Comparison of ENCODE assay signal across 11 cellular contexts in the genomic region with DNA sequence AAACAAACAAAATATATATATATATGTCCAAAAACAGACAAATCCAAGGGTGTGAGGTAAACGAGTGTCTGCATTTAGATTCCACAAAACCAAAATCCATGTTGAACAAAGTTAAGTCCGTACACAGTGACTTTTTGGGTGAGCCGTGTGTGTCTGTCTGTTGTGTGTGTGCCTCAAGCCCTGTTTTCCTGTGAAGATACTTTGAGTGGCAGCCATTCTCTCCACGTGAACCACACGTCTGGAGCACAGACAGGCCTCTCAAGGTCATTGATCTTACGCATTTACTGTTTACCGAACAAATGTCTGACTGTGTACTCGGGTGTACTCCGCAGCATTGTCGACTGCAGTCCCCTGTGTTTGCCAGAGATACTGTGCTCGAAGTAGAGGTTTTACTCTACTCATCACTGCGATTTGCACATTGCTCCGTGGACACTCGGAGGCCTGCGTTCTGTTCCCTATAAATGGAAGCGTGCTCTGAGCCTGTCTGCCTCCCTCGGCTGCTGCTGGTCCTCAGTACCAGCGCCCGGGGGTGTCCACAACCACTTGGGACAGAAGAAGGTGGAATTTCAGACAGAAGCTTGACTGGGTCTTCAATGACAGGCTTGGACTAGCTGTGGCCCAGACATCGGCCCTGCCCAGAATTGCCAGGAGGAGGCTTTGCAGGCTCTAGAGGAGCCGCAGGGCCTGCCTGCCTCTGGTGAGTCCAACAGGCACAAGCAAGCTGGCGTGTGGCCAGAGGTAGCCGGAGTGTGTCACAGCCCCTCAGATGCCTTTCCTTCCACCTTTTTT. TPM values are rescaled to one million over a fixed set of nuclear protein-coding genes. Genes with fewer than 3 reads are reported as not detected.
DNase-seq lines count a peak whose midpoint lies in the region; ATAC-seq, FAIRE-seq and TF ChIP-seq lines count a peak whose summit lies in the region.
"Had no signal": no experiment of that assay in that cellular context is flagged by ENCODE, and none has a peak within 500 bp of the region (broad histone marks: within the 10 kb centered on the region; RNA-seq: fewer than 3 reads in every experiment).

No MANE protein-coding gene starts in this region.

- H3K27ac ChIP-seq in pancreas (peak overlapping the region in 3 of 4 donors; percentile 26 to 73 (median 63)), neuronal stem cell (replicated peaks; ENCODE audit: low read length) (no peak overlapping the region)

- no peaks in the 10 kb centered on the region for H3K36me3 Mint-ChIP-seq in glutamatergic neuron (ENCODE audit: unreplicated experiment)
- H3K36me3 Mint-ChIP-seq in activated T-helper 2 cell treated with anti-CD3 and anti-CD28 coated beads, Interferon-gamma antibody, Interleukin-2, Interleukin-4, amounts not matched to agents 10 μg/mL and 5 μg/mL and 100 μg/mL, durations not matched to agents 14 hours and 24 hours and 36 hours (ENCODE audit: low read depth): peaks cover 38% of the 10 kb centered on the region

- peaks cover 2% of the 10 kb centered on the region for H3K4me1 Mint-ChIP-seq in glutamatergic neuron (ENCODE audit: low read depth, unreplicated experiment)
- H3K4me1 Mint-ChIP-seq in activated T-helper 2 cell treated with anti-CD3 and anti-CD28 coated beads, Interferon-gamma antibody, Interleukin-2, Interleukin-4, amounts not matched to agents 10 μg/mL and 5 μg/mL and 100 μg/mL, durations not matched to agents 14 hours and 24 hours and 36 hours (ENCODE audit: low read depth): peaks cover 12% of the 10 kb centered on the region

- no peak overlapping the region for H3K4ac ChIP-seq in neuronal stem cell (ENCODE audit: low read length)

- H2BK12ac ChIP-seq in neuronal stem cell (ENCODE audit: low read length): no peak overlapping the region

- 70 to 71% methylated on average over 23 of the region's 23 CpGs for WGBS in pancreas, 2 donors
- no CpG with 5 or more reads among the region's 23 CpGs for WGBS in neuronal stem cell (ENCODE audit: extremely low coverage in 2 of 2, insufficient read length in 2 of 2, insufficient replicate concordance in 1 of 2), 2 donors

- DNase-seq in AG10803 (ENCODE audit: low read depth): peak; percentile 58
- DNase-seq in glutamatergic neuron: peak; percentile 25
- DNase-seq in pancreas: peak in 4 of 6 donors; percentile 20 to 76 (median 50)
- no peak for DNase-seq in NCI-H1694 treated with DMSO at 0.1 percent for 48 hours (lab: John Stamatoyannopoulos, UW)
- no peak for DNase-seq in activated T-helper 2 cell treated with anti-CD3 and anti-CD28 coated beads, Interferon-gamma antibody, Interleukin-2, Interleukin-4, amounts not matched to agents 10 μg/mL and 5 μg/mL and 100 μg/mL, durations not matched to agents 14 hours and 24 hours and 36 hours (ENCODE audit: low spot score)
- DNase-seq in neuronal stem cell (ENCODE audit: low spot score): no peak
- DNase-seq: activated CD8-positive, alpha-beta memory T cell treated with anti-CD3 and anti-CD28 coated beads, Interleukin-2, amount 50 U/mL, for 4 hours; NCI-H2227 treated with DMSO at 0.1 percent for 48 hours had no signal

- H2AK5ac ChIP-seq in neuronal stem cell (ENCODE audit: low read depth, low read length): no peak overlapping the region

- no peak overlapping the region for H3K4me3 ChIP-seq in AG10803 (ENCODE audit: low read length)
- H3K4me3 ChIP-seq in pancreas: no peak overlapping the region
- H3K4me3 ChIP-seq in neuronal stem cell (ENCODE audit: low read length in 2 of 2): no peak overlapping the region

- no peak overlapping the region for H2BK15ac ChIP-seq in neuronal stem cell (ENCODE audit: low read length)

- H4K8ac ChIP-seq in neuronal stem cell (ENCODE audit: low read depth, low read length): no peak overlapping the region

- ATAC-seq in SK-N-SH treated with all-trans-retinoic acid at 6 μM for 48 hours (peak; percentile 74), pancreas (peak in 2 of 4 donors; percentile 13 to 33), HG03025 (IDR thresholded peaks at IDR 0.05; ENCODE audit: low FRiP score, unreplicated experiment) (no peak)

- peak overlapping the region; percentile 12 for H3K27ac Mint-ChIP-seq in glutamatergic neuron (ENCODE audit: unreplicated experiment)
- H3K27ac Mint-ChIP-seq in activated T-helper 2 cell treated with anti-CD3 and anti-CD28 coated beads, Interferon-gamma antibody, Interleukin-2, Interleukin-4, amounts not matched to agents 10 μg/mL and 5 μg/mL and 100 μg/mL, durations not matched to agents 14 hours and 24 hours and 36 hours: no peak overlapping the region

- H2BK5ac ChIP-seq in neuronal stem cell (ENCODE audit: low read length): no peak overlapping the region

- no peak overlapping the region for H3K4me2 ChIP-seq in neuronal stem cell (ENCODE audit: insufficient read depth, low read length, poor library complexity, severe bottlenecking)

- peaks cover 0 to 9% (median 0%) of the 10 kb centered on the region in 3 donors for H3K4me1 ChIP-seq in pancreas
- H3K4me1 ChIP-seq in neuronal stem cell (ENCODE audit: control insufficient read depth in 2 of 2, insufficient read depth in 1 of 2, low read depth in 1 of 2, low read length in 2 of 2): peaks cover 0 to 8% of the 10 kb centered on the region in 2 donors

- no peaks in the 10 kb centered on the region for H3K9me3 ChIP-seq in pancreas
- no peaks in the 10 kb centered on the region for H3K9me3 ChIP-seq in neuronal stem cell (replicated peaks in 1 of 2; ENCODE audit: control insufficient read depth in 2 of 2, insufficient read depth in 1 of 2, low read depth in 1 of 2, low read length in 2 of 2)

- H3K36me3 ChIP-seq in pancreas: peaks cover 11 to 32% (median 15%) of the 10 kb centered on the region in 3 donors
- H3K36me3 ChIP-seq in neuronal stem cell (replicated peaks in 1 of 2; ENCODE audit: control insufficient read depth in 2 of 2, insufficient read depth in 2 of 2, low read length in 2 of 2): peaks cover 22 to 43% of the 10 kb centered on the region in 2 donors

- peaks cover 3% of the 10 kb centered on the region for H3K27me3 Mint-ChIP-seq in glutamatergic neuron (ENCODE audit: unreplicated experiment)
- no peaks in the 10 kb centered on the region for H3K27me3 Mint-ChIP-seq in activated T-helper 2 cell treated with anti-CD3 and anti-CD28 coated beads, Interferon-gamma antibody, Interleukin-2, Interleukin-4, amounts not matched to agents 10 μg/mL and 5 μg/mL and 100 μg/mL, durations not matched to agents 14 hours and 24 hours and 36 hours (ENCODE audit: low read depth)

- no peak overlapping the region for H2AFZ ChIP-seq in neuronal stem cell (ENCODE audit: low read length)

- H2BK120ac ChIP-seq in neuronal stem cell (ENCODE audit: low read depth, low read length): no peak overlapping the region

- H3K14ac ChIP-seq in neuronal stem cell (ENCODE audit: low read length): no peak overlapping the region

- no peak for FAIRE-seq in pancreas (lab: Jason Lieb, UNC)

- no peak overlapping the region for H3K23ac ChIP-seq in neuronal stem cell (ENCODE audit: low read depth, low read length, poor library complexity)

- no peak overlapping the region for H3K18ac ChIP-seq in neuronal stem cell (ENCODE audit: low read length)

- H4K91ac ChIP-seq in neuronal stem cell (ENCODE audit: low read depth, low read length, poor library complexity): no peak overlapping the region

- H3K9me3 Mint-ChIP-seq in glutamatergic neuron (ENCODE audit: unreplicated experiment): peaks cover 3% of the 10 kb centered on the region
- H3K9me3 Mint-ChIP-seq in activated T-helper 2 cell treated with anti-CD3 and anti-CD28 coated beads, Interferon-gamma antibody, Interleukin-2, Interleukin-4, amounts not matched to agents 10 μg/mL and 5 μg/mL and 100 μg/mL, durations not matched to agents 14 hours and 24 hours and 36 hours: no peaks in the 10 kb centered on the region

- H3K9ac ChIP-seq in neuronal stem cell (ENCODE audit: low read depth, low read length, poor library complexity): no peak overlapping the region

- no peaks in the 10 kb centered on the region for H3K27me3 ChIP-seq in pancreas
- H3K27me3 ChIP-seq in neuronal stem cell (ENCODE audit: control insufficient read depth in 3 of 3, insufficient read depth in 3 of 3, low read depth in 1 of 3, low read length in 3 of 3): peaks cover 0 to 3% (median 0%) of the 10 kb centered on the region in 3 experiments

- H3K79me1 ChIP-seq in neuronal stem cell (ENCODE audit: low read depth, low read length): peaks cover 2% of the 10 kb centered on the region

- H3K4me3 Mint-ChIP-seq in glutamatergic neuron (ENCODE audit: unreplicated experiment): no peak overlapping the region
- H3K4me3 Mint-ChIP-seq in activated T-helper 2 cell treated with anti-CD3 and anti-CD28 coated beads, Interferon-gamma antibody, Interleukin-2, Interleukin-4, amounts not matched to agents 10 μg/mL and 5 μg/mL and 100 μg/mL, durations not matched to agents 14 hours and 24 hours and 36 hours (ENCODE audit: low read depth): no peak overlapping the region

- TF ChIP-seq CTCF in AG10803 (conservative IDR thresholded peaks at IDR 0.05; ENCODE audit: low read length) (0 out of 2 replicates have a peak, but pooled peaks have one; percentile 2), glutamatergic neuron (IDR thresholded peaks at IDR 0.05; ENCODE audit: partially characterized antibody, unreplicated experiment) (no peak), pancreas (IDR thresholded peaks at IDR 0.05) (no peak)

- intact Hi-C loops in pancreas (cut with DNase I): no loop called here
- intact Hi-C loops in activated T-helper 2 cell treated with anti-CD3 and anti-CD28 coated beads, Interferon-gamma antibody, Interleukin-2, Interleukin-4, amounts not matched to agents 10 μg/mL and 5 μg/mL and 100 μg/mL, durations not matched to agents 14 hours and 24 hours and 36 hours (cut with micrococcal nuclease): no loop called here

RNA-seq across cellular contexts. Expression of a gene that starts 22.1 kb away (rescaled TPM):
- total RNA-seq in glutamatergic neuron (ENCODE audit: unreplicated experiment) (not detected), pancreas (1 to 10 TPM in 1 of 6 donors, under 1 TPM in 4, not detected in 1; 0.12 to 6.4 (median 0.38) TPM)
- polyA plus RNA-seq in pancreas: under 1 TPM; 0.11 to 0.35 TPM
- total RNA-seq in activated T-helper 2 cell treated with anti-CD3 and anti-CD28 coated beads, Interferon-gamma antibody, Interleukin-2, Interleukin-4, amounts not matched to agents 10 μg/mL and 5 μg/mL and 100 μg/mL, durations not matched to agents 14 hours and 24 hours and 36 hours: not detected in 2 replicates
- polyA plus RNA-seq in neuronal stem cell (2013, experiment 1 of 2): not detected
- not detected for polyA plus RNA-seq in neuronal stem cell (2013, experiment 2 of 2)
- total RNA-seq: mononuclear cell had no signal

RNA-seq across cellular contexts. Expression of a gene that starts 39.0 kb away (rescaled TPM):
- 9.2 TPM for total RNA-seq in glutamatergic neuron (ENCODE audit: unreplicated experiment)
- 10 to 100 TPM in 2 of 6 donors, 1 to 10 TPM in 4; 5.3 to 11.8 (median 9.6) TPM for total RNA-seq in pancreas
- polyA plus RNA-seq in pancreas: 10 to 100 TPM; 11.1 to 24.3 TPM
- total RNA-seq in activated T-helper 2 cell treated with anti-CD3 and anti-CD28 coated beads, Interferon-gamma antibody, Interleukin-2, Interleukin-4, amounts not matched to agents 10 μg/mL and 5 μg/mL and 100 μg/mL, durations not matched to agents 14 hours and 24 hours and 36 hours: 10.4 and 10.7 TPM in 2 replicates
- 10.3 TPM for polyA plus RNA-seq in neuronal stem cell (2013, experiment 1 of 2)
- 11.4 TPM for polyA plus RNA-seq in neuronal stem cell (2013, experiment 2 of 2)

RNA-seq across cellular contexts. Expression of a gene that starts 54.2 kb away (rescaled TPM):
- 8.3 TPM for total RNA-seq in glutamatergic neuron (ENCODE audit: unreplicated experiment)
- 1 to 10 TPM in 5 of 6 donors, under 1 TPM in 1; 0.87 to 3.2 (median 2.7) TPM for total RNA-seq in pancreas
- polyA plus RNA-seq in pancreas: 10 to 100 TPM in 1 of 2 donors, 1 to 10 TPM in 1; 6.3 to 11.4 TPM
- 0.18 and 0.50 TPM in 2 replicates for total RNA-seq in activated T-helper 2 cell treated with anti-CD3 and anti-CD28 coated beads, Interferon-gamma antibody, Interleukin-2, Interleukin-4, amounts not matched to agents 10 μg/mL and 5 μg/mL and 100 μg/mL, durations not matched to agents 14 hours and 24 hours and 36 hours
- polyA plus RNA-seq in neuronal stem cell (2013, experiment 1 of 2): 27.0 TPM
- polyA plus RNA-seq in neuronal stem cell (2013, experiment 2 of 2): 27.9 TPM

Comparison
In these comparisons a context has a peak if more than half of its experiments do, and no peak if none do; other contexts are left out.
1. DNase-seq: peak in AG10803 (single experiment), glutamatergic neuron (single experiment) and pancreas (4 of 6); none in NCI-H1694 treated with DMSO at 0.1 percent for 48 hours (single experiment), activated T-helper 2 cell treated with anti-CD3 and anti-CD28 coated beads, Interferon-gamma antibody, Interleukin-2, Interleukin-4, amounts not matched to agents 10 μg/mL and 5 μg/mL and 100 μg/mL, durations not matched to agents 14 hours and 24 hours and 36 hours (single experiment) and neuronal stem cell (single experiment).